Comparison of ENCODE assay signal across 20 cellular contexts in genomic region chr3:79066481-79066880, GRCh38.
"Had no signal": no experiment of that assay in that cellular context is flagged by ENCODE, and none has a peak within 500 bp of the region (broad histone marks: within the 10 kb centered on the region; RNA-seq: fewer than 3 reads in every experiment).

No MANE protein-coding gene starts in this region.

- H3K9me3 Mint-ChIP-seq: dendritic cell treated with granulocyte-macrophage colony-stimulating factor and Interleukin-4, amounts not matched to agents 40 ng/mL and 50 ng/mL, for 4 days had no signal

- H3K4me1 ChIP-seq: colonic mucosa, esophagus muscularis mucosa, gastrocnemius medialis, heart right ventricle, left lung, lower lobe of right lung had no signal

- H3K27me3 Mint-ChIP-seq: dendritic cell treated with granulocyte-macrophage colony-stimulating factor and Interleukin-4, amounts not matched to agents 40 ng/mL and 50 ng/mL, for 4 days had no signal

- H3K27ac Mint-ChIP-seq: dendritic cell treated with granulocyte-macrophage colony-stimulating factor and Interleukin-4, amounts not matched to agents 40 ng/mL and 50 ng/mL, for 4 days; mesothelial cell of epicardium had no signal

- H3K4me3 ChIP-seq: colonic mucosa, esophagus muscularis mucosa, gastrocnemius medialis, heart right ventricle, left lung, lower lobe of right lung, mucosa of descending colon had no signal

- H3K27me3 ChIP-seq: colonic mucosa, esophagus muscularis mucosa, gastrocnemius medialis, heart right ventricle, left lung had no signal

- H3K4me3 Mint-ChIP-seq: dendritic cell treated with granulocyte-macrophage colony-stimulating factor and Interleukin-4, amounts not matched to agents 40 ng/mL and 50 ng/mL, for 4 days; mesothelial cell of epicardium had no signal

- H3K27ac ChIP-seq: colonic mucosa, esophagus muscularis mucosa, gastrocnemius medialis, heart right ventricle, left lung, lower lobe of right lung had no signal

- DNase-seq: cerebellar nuclear complex; colonic mucosa; cortex of kidney; effector memory CD4-positive, alpha-beta T cell; foreskin fibroblast; foreskin melanocyte; gastrocnemius medialis; glutamatergic neuron; head of caudate nucleus; heart right ventricle; hippocampal formation; left cardiac atrium; left lung; left ventricle myocardium superior; lower lobe of right lung; mesenchymal stem cell; mucosa of descending colon had no signal

- H3K36me3 ChIP-seq: colonic mucosa, esophagus muscularis mucosa, gastrocnemius medialis, heart right ventricle, left lung, lower lobe of right lung had no signal

- ATAC-seq: gastrocnemius medialis, heart right ventricle, left lung, left ventricle myocardium superior, lower lobe of right lung, mucosa of descending colon had no signal

- H3K9me3 ChIP-seq: colonic mucosa, esophagus muscularis mucosa, gastrocnemius medialis, lower lobe of right lung, mucosa of descending colon had no signal
